Comparison of ENCODE assay signal across 11 cellular contexts in genomic region chr20:19347943-19348456, GRCh38.
A peak's percentile ranks its signal among the peaks of the same experiment; 100 is the strongest.
DNase-seq lines count a peak whose midpoint lies in the region; ATAC-seq and TF ChIP-seq lines count a peak whose summit lies in the region.
"Had no signal": no experiment of that assay in that cellular context is flagged by ENCODE, and none has a peak within 500 bp of the region (broad histone marks: within the 10 kb centered on the region; RNA-seq: fewer than 3 reads in every experiment).

No MANE protein-coding gene starts in this region.

- H3K9me3 Mint-ChIP-seq in activated B cell treated with CpG ODN at 0.5 μM for 24 hours: no peaks in the 10 kb centered on the region
- H3K9me3 Mint-ChIP-seq: endodermal cell had no signal

- no peaks in the 10 kb centered on the region for H3K9me3 ChIP-seq in mesenchymal stem cell (ENCODE audit: control insufficient read depth, low read length)

- no peak overlapping the region for H3K9ac ChIP-seq in mesenchymal stem cell (ENCODE audit: low read length)

- no peak overlapping the region for H2BK15ac ChIP-seq in mesenchymal stem cell (ENCODE audit: low read depth, poor library complexity, severe bottlenecking)

- H3K4me1 ChIP-seq in mesenchymal stem cell (ENCODE audit: control insufficient read depth, insufficient read depth, low read depth, low read length): no peaks in the 10 kb centered on the region

- intact Hi-C loops in activated B cell treated with CpG ODN at 0.5 μM for 24 hours (cut with micrococcal nuclease): no loop called here

- no peaks in the 10 kb centered on the region for H3K36me3 ChIP-seq in mesenchymal stem cell (ENCODE audit: control insufficient read depth in 1 of 2, insufficient read depth in 2 of 2, low read depth in 1 of 2, low read length in 2 of 2)

- H3K23ac ChIP-seq in mesenchymal stem cell (ENCODE audit: low read length in 2 of 2): no peak overlapping the region

- H3K4me3 ChIP-seq in mesenchymal stem cell (ENCODE audit: insufficient read depth in 1 of 2, low read depth in 1 of 2, low read length in 2 of 2): no peak overlapping the region
- H3K4me3 ChIP-seq: smooth muscle cell had no signal

- no peaks in the 10 kb centered on the region for H3K36me3 Mint-ChIP-seq in activated B cell treated with CpG ODN at 0.5 μM for 24 hours (ENCODE audit: low read depth)
- H3K36me3 Mint-ChIP-seq: naive thymus-derived CD4-positive, alpha-beta T cell had no signal

- no peak overlapping the region for H2BK12ac ChIP-seq in mesenchymal stem cell (ENCODE audit: low read length in 2 of 2)

- peak; percentile 72 for ATAC-seq in GM18499 (IDR thresholded peaks at IDR 0.05; ENCODE audit: insufficient read depth, unreplicated experiment)
- ATAC-seq in GM19463 (IDR thresholded peaks at IDR 0.05; ENCODE audit: unreplicated experiment): peak; percentile 90
- peak; percentile 82 for ATAC-seq in HG03060 (IDR thresholded peaks at IDR 0.05; ENCODE audit: low read depth, unreplicated experiment)
- no peak for ATAC-seq in activated B cell treated with CpG ODN at 0.5 μM for 24 hours (ENCODE audit: low read depth)
- ATAC-seq: naive thymus-derived CD4-positive, alpha-beta T cell had no signal

- H4K8ac ChIP-seq in mesenchymal stem cell (ENCODE audit: low read length): no peak overlapping the region

- H3K14ac ChIP-seq in mesenchymal stem cell (ENCODE audit: low read length in 2 of 2): no peak overlapping the region

- peaks cover 0 to 3% of the 10 kb centered on the region in 2 experiments for H3K27me3 ChIP-seq in mesenchymal stem cell (ENCODE audit: control insufficient read depth in 1 of 2, insufficient read depth in 1 of 2, low read length in 2 of 2)

- no peak overlapping the region for H2AK5ac ChIP-seq in mesenchymal stem cell (ENCODE audit: low read length, severe bottlenecking)

- peaks cover 5% of the 10 kb centered on the region for H3K27me3 Mint-ChIP-seq in activated B cell treated with CpG ODN at 0.5 μM for 24 hours

- CTCF ChIA-PET in activated B cell treated with CpG ODN at 0.5 μM for 24 hours (lab: Charles Lee): no interaction called here

- no peak overlapping the region for H2BK5ac ChIP-seq in mesenchymal stem cell (ENCODE audit: low read depth, low read length, poor library complexity, severe bottlenecking)

- H3K18ac ChIP-seq in mesenchymal stem cell (ENCODE audit: low read depth in 1 of 2, low read length in 2 of 2): no peak overlapping the region

- H2BK120ac ChIP-seq in mesenchymal stem cell (ENCODE audit: low read depth, low read length): no peak overlapping the region

- H4K91ac ChIP-seq in mesenchymal stem cell (ENCODE audit: low read length): no peak overlapping the region

- peak overlapping the region; percentile 74 for H3K4me3 Mint-ChIP-seq in activated B cell treated with CpG ODN at 0.5 μM for 24 hours
- H3K4me3 Mint-ChIP-seq: endodermal cell; naive thymus-derived CD4-positive, alpha-beta T cell had no signal

- no peak overlapping the region for H3K4me2 ChIP-seq in mesenchymal stem cell (ENCODE audit: low read length, poor library complexity, severe bottlenecking)
- H3K4me2 ChIP-seq: smooth muscle cell had no signal

- no peak overlapping the region for H3K4ac ChIP-seq in mesenchymal stem cell (ENCODE audit: low read depth in 1 of 2, low read length in 2 of 2)

- no peak for TF ChIP-seq CTCF in activated B cell treated with CpG ODN at 0.5 μM for 24 hours (IDR thresholded peaks at IDR 0.05)

- no peaks in the 10 kb centered on the region for H3K79me1 ChIP-seq in mesenchymal stem cell (replicated peaks; ENCODE audit: low read length, poor library complexity, severe bottlenecking)

- no peak for DNase-seq in activated B cell treated with CpG ODN at 0.5 μM for 24 hours
- no peak for DNase-seq in SKM-1 (lab: John Stamatoyannopoulos, UW; ENCODE audit: unreplicated experiment)
- DNase-seq in DMS 273 treated with DMSO at 0.1 percent for 48 hours (lab: John Stamatoyannopoulos, UW): no peak
- no peak for DNase-seq in mesenchymal stem cell
- DNase-seq in foreskin melanocyte: no peak
- DNase-seq: endodermal cell; naive thymus-derived CD4-positive, alpha-beta T cell had no signal

- no peak overlapping the region for H3K27ac ChIP-seq in mesenchymal stem cell (ENCODE audit: low read length, poor library complexity, severe bottlenecking)

- WGBS in mesenchymal stem cell: 82% methylated on average over 11 of the region's 11 CpGs

- no peak overlapping the region for H3K27ac Mint-ChIP-seq in activated B cell treated with CpG ODN at 0.5 μM for 24 hours
- H3K27ac Mint-ChIP-seq: endodermal cell; naive thymus-derived CD4-positive, alpha-beta T cell had no signal

- no peak overlapping the region for H2AFZ ChIP-seq in mesenchymal stem cell (ENCODE audit: low read depth, low read length)

- no peaks in the 10 kb centered on the region for H3K4me1 Mint-ChIP-seq in activated B cell treated with CpG ODN at 0.5 μM for 24 hours
- H3K4me1 Mint-ChIP-seq: endodermal cell had no signal

- POLR2A ChIA-PET in activated B cell treated with CpG ODN at 0.5 μM for 24 hours (lab: Charles Lee): no interaction called here
